23 cellular contexts compared by ENCODE assay signal in the genomic region with DNA sequence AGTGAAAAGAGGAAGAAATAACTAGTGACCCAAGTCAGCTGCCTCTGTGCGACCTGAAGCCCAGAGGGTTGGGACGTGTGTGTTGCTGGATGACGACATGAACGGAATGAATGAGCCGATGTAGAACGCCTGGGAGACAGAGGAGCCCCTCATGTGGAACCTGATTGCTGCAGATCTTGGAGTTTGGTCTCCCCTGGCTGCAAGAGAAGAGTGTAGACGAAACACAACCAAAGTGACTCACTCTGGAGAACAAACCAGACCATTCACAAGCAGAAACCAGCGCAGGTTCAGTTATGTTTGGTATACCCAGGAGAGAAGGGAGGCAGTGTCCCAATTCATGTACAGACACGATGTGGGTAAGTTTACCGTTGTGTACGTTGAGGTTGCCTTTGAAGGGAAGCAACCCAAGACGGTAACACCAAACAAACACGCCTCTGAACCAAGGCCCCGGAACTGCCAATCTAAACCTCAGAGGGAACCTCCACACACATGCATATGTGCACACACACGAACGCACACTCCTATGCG.
"Had no signal": no experiment of that assay in that cellular context is flagged by ENCODE, and none has a peak within 500 bp of the region (broad histone marks: within the 10 kb centered on the region; RNA-seq: fewer than 3 reads in every experiment).

No MANE protein-coding gene starts in this region.

- H3K9me3 ChIP-seq: thyroid gland had no signal

- H3K27ac ChIP-seq: breast epithelium, coronary artery, left ventricle myocardium inferior, neural progenitor cell, thyroid gland, upper lobe of right lung had no signal

- ATAC-seq: activated CD4-positive, alpha-beta T cell treated with anti-CD3 and anti-CD28 coated beads for 36 hours; activated T-helper 17 cell treated with anti-CD3 and anti-CD28 coated beads, Interleukin-2, amount 50 U/mL, for 72 hours; naive thymus-derived CD8-positive, alpha-beta T cell; stimulated activated naive CD8-positive, alpha-beta T cell treated with anti-CD3 and anti-CD28 coated beads, Interleukin-15, Interleukin-2, amounts not matched to agents 100 U/mL and 50 U/mL, for 24 hours; upper lobe of right lung had no signal

- DNase-seq: activated B cell treated with CpG ODN at 0.5 μM for 24 hours; activated CD4-positive, alpha-beta T cell treated with anti-CD3 and anti-CD28 coated beads for 36 hours; activated CD4-positive, alpha-beta T cell treated with anti-CD3 and anti-CD28 coated beads, Interleukin-2, amount 50 U/mL, for 4 hours; activated CD8-positive, alpha-beta memory T cell treated with anti-CD3 and anti-CD28 coated beads for 24 hours; activated CD8-positive, alpha-beta memory T cell treated with anti-CD3 and anti-CD28 coated beads, Interleukin-2, amount 50 U/mL, for 4 hours; activated naive CD4-positive, alpha-beta T cell treated with Interleukin-2 at 50 U/mL for 16 hours; activated naive CD8-positive, alpha-beta T cell treated with anti-CD3 and anti-CD28 coated beads for 36 hours; activated T-cell treated with anti-CD3 and anti-CD28 coated beads, Interleukin-2, amount 50 U/mL, for 24 hours; cerebellar nuclear complex; endodermal cell; foreskin fibroblast; left ventricle myocardium inferior; naive thymus-derived CD8-positive, alpha-beta T cell; retina; stimulated activated CD4-positive, alpha-beta T cell treated with anti-CD3 and anti-CD28 coated beads, Interleukin-4, amount 100 ng/mL, for 4 hours; stimulated activated naive CD8-positive, alpha-beta T cell treated with anti-CD3 and anti-CD28 coated beads, Interleukin-15, Interleukin-2, amounts not matched to agents 100 U/mL and 50 U/mL, for 24 hours; T-helper 9 cell; thyroid gland; upper lobe of right lung had no signal

- H3K9ac ChIP-seq: neural progenitor cell had no signal

- H3K4me1 ChIP-seq: breast epithelium, left ventricle myocardium inferior, thyroid gland, upper lobe of right lung had no signal

- H3K27me3 ChIP-seq: thyroid gland had no signal

- H3K4me3 ChIP-seq: breast epithelium, coronary artery, left ventricle myocardium inferior, neural progenitor cell, thyroid gland, upper lobe of right lung had no signal

- H2AFZ ChIP-seq: neural progenitor cell had no signal

- H3K36me3 ChIP-seq: breast epithelium, left ventricle myocardium inferior, neural progenitor cell, thyroid gland, upper lobe of right lung had no signal

- H3K4me2 ChIP-seq: neural progenitor cell had no signal
